ENCODE assay signal across 28 cellular contexts in the genomic region with DNA sequence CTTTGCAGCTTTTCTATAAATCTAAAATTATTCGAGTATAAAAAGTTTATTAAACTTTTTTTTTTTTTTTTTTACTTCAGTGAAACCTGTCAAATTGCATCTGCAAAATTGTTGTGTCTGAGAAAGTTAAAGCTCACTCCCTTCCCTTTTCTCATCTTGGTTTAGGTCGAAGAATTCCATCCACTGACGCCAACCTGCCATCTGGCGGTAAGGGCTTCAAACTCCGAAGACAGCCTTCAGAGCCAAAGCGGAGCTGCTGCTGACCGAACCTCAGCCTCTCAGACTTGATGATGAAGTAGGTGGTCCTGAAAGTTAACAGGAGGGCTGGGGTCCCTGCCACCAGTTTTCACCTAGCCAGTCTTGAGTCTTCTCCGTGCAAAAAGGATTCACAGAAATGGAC. TPM values are rescaled to one million over a fixed set of nuclear protein-coding genes. Genes with fewer than 3 reads are reported as not detected.
DNase-seq lines count a peak whose midpoint lies in the region; TF ChIP-seq lines count a peak whose summit lies in the region.
"Had no signal": no experiment of that assay in that cellular context is flagged by ENCODE, and none has a peak within 500 bp of the region (broad histone marks: within the 10 kb centered on the region; RNA-seq: fewer than 3 reads in every experiment).

No MANE protein-coding gene starts in this region.

- H3K4me3 ChIP-seq in H7 (ENCODE audit: insufficient read depth, low read depth, low read length) (no peak overlapping the region), astrocyte of the cerebellum (ENCODE audit: low read depth, low read length) (no peak overlapping the region), fibroblast of pulmonary artery (replicated peaks; ENCODE audit: low read depth, low read length) (no peak overlapping the region), parathyroid adenoma (ENCODE audit: low read depth, low read length) (no peak overlapping the region)
- H3K4me3 ChIP-seq: body of pancreas, PC-9, testis had no signal

- H3K79me2 ChIP-seq in parathyroid adenoma, result no peaks in the 10 kb centered on the region

- no peaks in the 10 kb centered on the region for H3K27me3 ChIP-seq in H7 (ENCODE audit: control insufficient read depth, insufficient read depth, low read length)
- no peaks in the 10 kb centered on the region for H3K27me3 ChIP-seq in parathyroid adenoma (ENCODE audit: control insufficient read depth, insufficient read depth, low read length)
- H3K27me3 ChIP-seq: body of pancreas, testis had no signal

- intact Hi-C loops in activated T-helper 2 cell treated with anti-CD3 and anti-CD28 coated beads, Interferon-gamma antibody, Interleukin-2, Interleukin-4, amounts not matched to agents 10 μg/mL and 5 μg/mL and 100 μg/mL, durations not matched to agents 14 hours and 24 hours and 36 hours (cut with micrococcal nuclease), result no loop called here

- no peak overlapping the region for H2AFZ ChIP-seq in parathyroid adenoma
- H2AFZ ChIP-seq: PC-9 had no signal

- H3K4me2 ChIP-seq in parathyroid adenoma (ENCODE audit: low read length), result no peak overlapping the region
- H3K4me2 ChIP-seq: PC-9 had no signal

- H3K9ac ChIP-seq in parathyroid adenoma, result no peak overlapping the region

- H3K27me3 Mint-ChIP-seq in activated T-helper 2 cell treated with anti-CD3 and anti-CD28 coated beads, Interferon-gamma antibody, Interleukin-2, Interleukin-4, amounts not matched to agents 10 μg/mL and 5 μg/mL and 100 μg/mL, durations not matched to agents 14 hours and 24 hours and 36 hours (ENCODE audit: low read depth), result no peaks in the 10 kb centered on the region
- H3K27me3 Mint-ChIP-seq: activated naive CD8-positive, alpha-beta T cell treated with anti-CD3 and anti-CD28 coated beads, Interleukin-2, amount 50 U/mL, for 24 hours; CD4-positive, alpha-beta memory T cell; naive thymus-derived CD8-positive, alpha-beta T cell had no signal

- TF ChIP-seq CTCF in astrocyte of the cerebellum (IDR thresholded peaks at IDR 0.05; ENCODE audit: low read depth, low read length, missing control alignments) (peak; percentile 15), fibroblast of pulmonary artery (IDR thresholded peaks at IDR 0.05; ENCODE audit: low read length, missing control alignments) (peak; percentile 29), parathyroid adenoma (IDR thresholded peaks at IDR 0.05) (peak; percentile 22)

- H3K36me3 ChIP-seq in H7 (replicated peaks; ENCODE audit: control insufficient read depth, insufficient read depth, low read length), result no peaks in the 10 kb centered on the region; the same call in 1 of the 2 replicates
- no peaks in the 10 kb centered on the region for H3K36me3 ChIP-seq in parathyroid adenoma (ENCODE audit: control insufficient read depth, insufficient read depth, low read length)

- H3K27ac Mint-ChIP-seq in activated T-helper 2 cell treated with anti-CD3 and anti-CD28 coated beads, Interferon-gamma antibody, Interleukin-2, Interleukin-4, amounts not matched to agents 10 μg/mL and 5 μg/mL and 100 μg/mL, durations not matched to agents 14 hours and 24 hours and 36 hours, result no peak overlapping the region
- H3K27ac Mint-ChIP-seq: activated naive CD8-positive, alpha-beta T cell treated with anti-CD3 and anti-CD28 coated beads, Interleukin-2, amount 50 U/mL, for 24 hours; T-helper 1 cell treated with Interleukin-12 subunit alpha and Interleukin-12 subunit beta and Interleukin-4 antibody, amounts not matched to agents 30 μg/mL and 1 μg/mL, for 36 hours had no signal

- H3K9me3 Mint-ChIP-seq in activated T-helper 2 cell treated with anti-CD3 and anti-CD28 coated beads, Interferon-gamma antibody, Interleukin-2, Interleukin-4, amounts not matched to agents 10 μg/mL and 5 μg/mL and 100 μg/mL, durations not matched to agents 14 hours and 24 hours and 36 hours, result no peaks in the 10 kb centered on the region
- H3K9me3 Mint-ChIP-seq: activated naive CD8-positive, alpha-beta T cell treated with anti-CD3 and anti-CD28 coated beads, Interleukin-2, amount 50 U/mL, for 24 hours; CD4-positive, alpha-beta memory T cell; naive thymus-derived CD8-positive, alpha-beta T cell; T-helper 1 cell treated with Interleukin-12 subunit alpha and Interleukin-12 subunit beta and Interleukin-4 antibody, amounts not matched to agents 30 μg/mL and 1 μg/mL, for 36 hours had no signal

- H3K4me1 ChIP-seq in parathyroid adenoma, result no peaks in the 10 kb centered on the region
- H3K4me1 ChIP-seq: body of pancreas, testis had no signal

- H3K27ac ChIP-seq in parathyroid adenoma, result no peak overlapping the region
- H3K27ac ChIP-seq: body of pancreas, PC-9, testis had no signal

- peaks cover 66% of the 10 kb centered on the region for H3K36me3 Mint-ChIP-seq in activated T-helper 2 cell treated with anti-CD3 and anti-CD28 coated beads, Interferon-gamma antibody, Interleukin-2, Interleukin-4, amounts not matched to agents 10 μg/mL and 5 μg/mL and 100 μg/mL, durations not matched to agents 14 hours and 24 hours and 36 hours (ENCODE audit: low read depth)

- no peaks in the 10 kb centered on the region for H3K9me3 ChIP-seq in parathyroid adenoma (ENCODE audit: control insufficient read depth, low read length)
- H3K9me3 ChIP-seq: body of pancreas, testis had no signal

- in situ Hi-C loops in astrocyte of the cerebellum (cut with HindIII; ENCODE audit: low sequenced_read_pairs), result no loop called here

- H3K4me3 Mint-ChIP-seq in activated T-helper 2 cell treated with anti-CD3 and anti-CD28 coated beads, Interferon-gamma antibody, Interleukin-2, Interleukin-4, amounts not matched to agents 10 μg/mL and 5 μg/mL and 100 μg/mL, durations not matched to agents 14 hours and 24 hours and 36 hours (ENCODE audit: low read depth), result no peak overlapping the region
- H3K4me3 Mint-ChIP-seq: activated naive CD8-positive, alpha-beta T cell treated with anti-CD3 and anti-CD28 coated beads, Interleukin-2, amount 50 U/mL, for 24 hours; CD4-positive, alpha-beta memory T cell; naive thymus-derived CD8-positive, alpha-beta T cell; T-helper 1 cell treated with Interleukin-12 subunit alpha and Interleukin-12 subunit beta and Interleukin-4 antibody, amounts not matched to agents 30 μg/mL and 1 μg/mL, for 36 hours had no signal

- DNase-seq in H7, result peak; percentile 48
- DNase-seq in astrocyte of the cerebellum (ENCODE audit: low read depth), result no peak
- DNase-seq in fibroblast of pulmonary artery (ENCODE audit: low read depth), result peak; percentile 36
- no peak for DNase-seq in stimulated activated CD4-positive, alpha-beta T cell treated with anti-CD3 and anti-CD28 coated beads, Interleukin-4, amount 100 ng/mL, for 1 hour
- no peak for DNase-seq in activated T-helper 2 cell treated with anti-CD3 and anti-CD28 coated beads, Interferon-gamma antibody, Interleukin-2, Interleukin-4, amounts not matched to agents 10 μg/mL and 5 μg/mL and 100 μg/mL, durations not matched to agents 14 hours and 24 hours and 36 hours (ENCODE audit: low spot score)
- DNase-seq in central memory CD4-positive, alpha-beta T cell, result no peak
- no peak for DNase-seq in AG08395 (ENCODE audit: low spot score)
- DNase-seq: activated CD4-positive, alpha-beta T cell treated with anti-CD3 and anti-CD28 coated beads, Interleukin-2, amount 50 U/mL, for 1 hour; activated CD4-positive, CD25-positive, alpha-beta regulatory T cell; activated naive CD8-positive, alpha-beta T cell treated with anti-CD3 and anti-CD28 coated beads, Interleukin-2, amount 50 U/mL, for 24 hours; activated T-cell treated with anti-CD3 and anti-CD28 coated beads, Interleukin-2, amount 50 U/mL, for 1 hour; body of pancreas; CD4-positive, alpha-beta memory T cell; DND-41; foreskin fibroblast; HCEC 1CT; head of caudate nucleus; midbrain; naive thymus-derived CD8-positive, alpha-beta T cell; NCI-H1436 treated with DMSO at 0.1 percent for 48 hours; NCI-H226; NCI-H526 treated with DMSO at 0.1 percent for 48 hours; occipital lobe; stimulated activated naive CD4-positive, alpha-beta T cell treated with Interleukin-2 at 50 U/mL for 16 hours; testis had no signal

- no peaks in the 10 kb centered on the region for H3K4me1 Mint-ChIP-seq in activated T-helper 2 cell treated with anti-CD3 and anti-CD28 coated beads, Interferon-gamma antibody, Interleukin-2, Interleukin-4, amounts not matched to agents 10 μg/mL and 5 μg/mL and 100 μg/mL, durations not matched to agents 14 hours and 24 hours and 36 hours (ENCODE audit: low read depth)
- H3K4me1 Mint-ChIP-seq: naive thymus-derived CD8-positive, alpha-beta T cell had no signal

RNA-seq across cellular contexts. Expression of a gene that starts 29.6 kb away (rescaled TPM):
- total RNA-seq in H7 (2014; rRNA removed; shearing (Covaris generic)), result 14.0 and 19.9 TPM in 2 replicates
- 35.6 and 36.2 TPM in 2 replicates for total RNA-seq in activated T-helper 2 cell treated with anti-CD3 and anti-CD28 coated beads, Interferon-gamma antibody, Interleukin-2, Interleukin-4, amounts not matched to agents 10 μg/mL and 5 μg/mL and 100 μg/mL, durations not matched to agents 14 hours and 24 hours and 36 hours

RNA-seq across cellular contexts. Expression of a gene that starts 49.9 kb away (rescaled TPM):
- 3.8 and 5.8 TPM in 2 replicates for total RNA-seq in H7 (2014; rRNA removed; shearing (Covaris generic))
- total RNA-seq in activated T-helper 2 cell treated with anti-CD3 and anti-CD28 coated beads, Interferon-gamma antibody, Interleukin-2, Interleukin-4, amounts not matched to agents 10 μg/mL and 5 μg/mL and 100 μg/mL, durations not matched to agents 14 hours and 24 hours and 36 hours, result 16.0 and 16.3 TPM in 2 replicates

Comparison
In these comparisons a context has a peak if more than half of its experiments do, and no peak if none do; other contexts are left out.
1. DNase-seq: peak in H7 (single experiment) and fibroblast of pulmonary artery (single experiment); none in astrocyte of the cerebellum (single experiment), stimulated activated CD4-positive, alpha-beta T cell treated with anti-CD3 and anti-CD28 coated beads, Interleukin-4, amount 100 ng/mL, for 1 hour (single experiment), activated T-helper 2 cell treated with anti-CD3 and anti-CD28 coated beads, Interferon-gamma antibody, Interleukin-2, Interleukin-4, amounts not matched to agents 10 μg/mL and 5 μg/mL and 100 μg/mL, durations not matched to agents 14 hours and 24 hours and 36 hours (single experiment), central memory CD4-positive, alpha-beta T cell (single experiment) and AG08395 (single experiment).
2. Peak in every context shown above with its lines, with median percentiles within 50 percentile points of each other: CTCF ChIP-seq.